ENCODE assay signal across 8 cellular contexts in the genomic region with DNA sequence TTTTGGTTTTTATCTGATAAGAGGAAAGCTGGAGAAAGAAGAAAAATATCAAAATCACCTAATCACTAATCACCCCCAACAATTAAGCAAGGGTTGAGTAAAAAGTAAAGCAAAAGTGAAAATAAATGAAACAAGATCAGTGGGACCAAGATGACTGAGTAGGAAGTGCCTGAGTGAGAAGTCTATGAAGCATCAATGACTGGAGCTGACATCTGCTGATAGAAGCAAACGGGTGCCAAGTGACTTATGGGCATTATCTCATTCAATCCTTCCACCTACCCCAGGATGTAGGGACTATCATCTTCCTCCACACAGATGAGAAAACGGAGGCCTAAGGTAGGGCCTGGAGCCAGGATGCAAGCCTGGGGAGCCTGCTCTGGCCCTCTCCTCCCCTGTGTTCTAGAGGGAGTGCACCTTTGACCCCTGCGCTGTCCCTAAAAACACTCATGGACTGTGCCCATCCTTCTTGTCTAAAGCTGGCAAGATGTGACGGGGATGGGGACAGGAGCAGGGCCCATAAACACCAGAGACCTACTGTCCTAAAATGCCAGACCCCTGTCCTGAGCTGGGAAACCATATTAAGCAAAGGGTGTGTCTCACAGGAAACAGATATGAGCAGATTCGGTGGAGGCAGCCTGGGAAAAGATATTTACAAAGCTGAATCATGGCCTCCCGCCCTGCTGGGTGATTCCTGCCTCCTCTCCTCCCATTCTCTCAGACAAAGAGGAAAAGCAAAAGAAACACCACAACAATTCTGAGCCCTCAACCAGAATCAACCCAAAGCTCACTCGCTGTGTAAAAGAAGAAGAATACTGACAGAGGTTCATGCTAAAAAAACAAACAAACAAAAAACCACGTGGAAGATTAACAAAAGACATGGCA.
A peak's percentile ranks its signal among the peaks of the same experiment; 100 is the strongest.
DNase-seq lines count a peak whose midpoint lies in the region; ATAC-seq, FAIRE-seq and TF ChIP-seq lines count a peak whose summit lies in the region.
"Had no signal": no experiment of that assay in that cellular context is flagged by ENCODE, and none has a peak within 500 bp of the region (broad histone marks: within the 10 kb centered on the region; RNA-seq: fewer than 3 reads in every experiment).

No MANE protein-coding gene starts in this region.

- peaks cover 3% of the 10 kb centered on the region for H3K9me1 ChIP-seq in K562 (ENCODE audit: control insufficient read depth, insufficient read depth, low read length)

- H2AFZ ChIP-seq in K562 (ENCODE audit: low read depth, low read length), result peak overlapping the region; percentile 81
- no peak overlapping the region for H2AFZ ChIP-seq in neural progenitor cell (replicated peaks)

- no peaks in the 10 kb centered on the region for H3F3A ChIP-seq in neural progenitor cell (ENCODE audit: low read depth)

- FAIRE-seq in GM19239 (lab: Jason Lieb, UNC), result peak; percentile 57
- FAIRE-seq in K562 (lab: Jason Lieb, UNC), result peak; percentile 86

- intact Hi-C loops in K562 (cut with micrococcal nuclease), result no loop called here
- intact Hi-C loops in lower lobe of right lung (cut with DNase I), result no loop called here

- CTCF ChIA-PET in K562 (lab: Yijun Ruan, JAX; ENCODE audit: low intra/inter-chr PET ratio), result no interaction called here

- POLR2A ChIA-PET in K562 (lab: Yijun Ruan, JAX), result interaction anchor here (0.6 to 0.7 kb wide), 2 partner anchors 56 to 143 kb away, joined by 3 read pairs; no protein-coding TSS in a partner anchor

- no peaks in the 10 kb centered on the region for H4K20me1 ChIP-seq in K562 (replicated peaks; ENCODE audit: control insufficient read depth, insufficient read depth, low read length)
- no peaks in the 10 kb centered on the region for H4K20me1 ChIP-seq in neural progenitor cell (ENCODE audit: low read depth)

- H3K27ac ChIP-seq in K562 (ENCODE audit: extremely low read depth, low read depth, low read length) (peak overlapping the region; percentile 70), neural progenitor cell (peak overlapping the region; percentile 25), lower lobe of right lung (no peak overlapping the region)

- in situ Hi-C loops in K562 (cut with MboI), result no loop called here

- no peak overlapping the region for H3K4me3 Mint-ChIP-seq in neural progenitor cell

- 6% methylated on average over 6 of the region's 8 CpGs for WGBS in K562 (ENCODE audit: insufficient coverage, low coverage, missing lambda C conversion rate)

- peak overlapping the region; percentile 5 to 31; a peak in 1 of 4 replicates for H3K9ac ChIP-seq in K562 (ENCODE audit: insufficient read depth in 1 of 2, low read depth in 2 of 2, low read length in 2 of 2)
- H3K9ac ChIP-seq in neural progenitor cell, result no peak overlapping the region

- no peak for TF ChIP-seq RAD21 in K562 (CRISPR knock-in tag; conservative IDR thresholded peaks at IDR 0.05 in 1 of 2, IDR thresholded peaks at IDR 0.05 in 1 of 2)

- H3K79me2 ChIP-seq in K562 (ENCODE audit: control insufficient read depth, insufficient read depth, low read length), result no peaks in the 10 kb centered on the region
- no peaks in the 10 kb centered on the region for H3K79me2 ChIP-seq in neural progenitor cell (ENCODE audit: low read depth)

- DNase-seq in GM19239 (ENCODE audit: insufficient read length, low spot score) (peak; percentile 5), M059J (ENCODE audit: low read depth) (peak; percentile 43), K562 (ENCODE audit: extremely low read depth in 1 of 4, low spot score in 3 of 4) (peak; percentile 10 to 62 (median 24)), neural progenitor cell (ENCODE audit: low spot score) (no peak), lower lobe of right lung (no peak), NCI-H510A treated with DMSO at 0.1 percent for 48 hours (lab: John Stamatoyannopoulos, UW) (no peak)
- DNase-seq: cerebellar nuclear complex had no signal

- H3K36me3 Mint-ChIP-seq in neural progenitor cell, result no peaks in the 10 kb centered on the region

- no peaks in the 10 kb centered on the region for H3K36me3 ChIP-seq in K562 (ENCODE audit: control insufficient read depth, insufficient read depth, low read length)
- no peaks in the 10 kb centered on the region for H3K36me3 ChIP-seq in neural progenitor cell
- H3K36me3 ChIP-seq in lower lobe of right lung, result no peaks in the 10 kb centered on the region

- H3K27me3 Mint-ChIP-seq in neural progenitor cell (ENCODE audit: insufficient read depth, low read depth), result peaks cover 4% of the 10 kb centered on the region

- H3K4me3 ChIP-seq in K562 (no peak overlapping the region), neural progenitor cell (no peak overlapping the region), lower lobe of right lung (no peak overlapping the region)

- ATAC-seq in K562 (peak; percentile 93), lower lobe of right lung (no peak), HG03039 (IDR thresholded peaks at IDR 0.05; ENCODE audit: unreplicated experiment) (no peak)

- no peak for TF ChIP-seq EP300 in K562 (IDR thresholded peaks at IDR 0.05; ENCODE audit: low read length)

- H3K4me2 ChIP-seq in K562 (ENCODE audit: insufficient read depth, low read length), result peak overlapping the region; percentile 65
- H3K4me2 ChIP-seq in neural progenitor cell, result peak overlapping the region; percentile 60

- H3K9me3 Mint-ChIP-seq in neural progenitor cell, result no peaks in the 10 kb centered on the region

- H3K9me3 ChIP-seq in K562 (replicated peaks; ENCODE audit: control insufficient read depth, insufficient read depth, low read depth, low read length) (no peaks in the 10 kb centered on the region), neural progenitor cell (ENCODE audit: low read depth) (no peaks in the 10 kb centered on the region), lower lobe of right lung (no peaks in the 10 kb centered on the region)

- TF ChIP-seq CTCF in K562 (IDR thresholded peaks at IDR 0.05 in 2 of 3, conservative IDR thresholded peaks at IDR 0.05 in 1 of 3; ENCODE audit: insufficient read depth in 2 of 3, low read depth in 1 of 3, low read length in 3 of 3), result no peak
- no peak for TF ChIP-seq CTCF in neural progenitor cell (IDR thresholded peaks at IDR 0.05)
- TF ChIP-seq CTCF in lower lobe of right lung (IDR thresholded peaks at IDR 0.05), result no peak

- BruUV-seq in K562 (replicated peaks; lab: Mats Ljungman, UMichigan), result no TSS peak

- no peak overlapping the region for H3K27ac Mint-ChIP-seq in neural progenitor cell

- TF ChIP-seq POLR2A in K562 (conservative IDR thresholded peaks at IDR 0.05), result no peak

- no peaks in the 10 kb centered on the region for H3K27me3 ChIP-seq in K562 (ENCODE audit: control insufficient read depth in 2 of 2, insufficient read depth in 2 of 2, low read length in 2 of 2)
- H3K27me3 ChIP-seq in neural progenitor cell, result no peaks in the 10 kb centered on the region
- H3K27me3 ChIP-seq in lower lobe of right lung (ENCODE audit: low read depth), result no peaks in the 10 kb centered on the region

- peaks cover 21% of the 10 kb centered on the region for H3K4me1 Mint-ChIP-seq in neural progenitor cell

- H3K4me1 ChIP-seq in K562 (replicated peaks in 1 of 2; ENCODE audit: control insufficient read depth in 2 of 2, insufficient read depth in 2 of 2, low read length in 2 of 2) (peaks cover 0 to 19% of the 10 kb centered on the region in 2 experiments; a peak in 3 of 5 replicates), neural progenitor cell (peaks cover 26% of the 10 kb centered on the region), lower lobe of right lung (no peaks in the 10 kb centered on the region)

TF ChIP-seq in K562, 482 proteins besides CTCF, POLR2A, EP300 and RAD21 (continues in another document):
- TF ChIP-seq NFXL1 (CRISPR knock-in tag; IDR thresholded peaks at IDR 0.05) (no peak), JUNB (CRISPR knock-in tag; conservative IDR thresholded peaks at IDR 0.05) (no peak), ZNF57 (CRISPR knock-in tag; IDR thresholded peaks at IDR 0.05) (no peak), SMAD4 (CRISPR knock-in tag; conservative IDR thresholded peaks at IDR 0.05) (no peak), KHSRP (IDR thresholded peaks at IDR 0.05) (no peak), SOX6 (IDR thresholded peaks at IDR 0.05) (no peak), SRSF9 (IDR thresholded peaks at IDR 0.05; ENCODE audit: borderline replicate concordance, low read depth, low read length) (no peak), ZNF431 (CRISPR knock-in tag; IDR thresholded peaks at IDR 0.05) (no peak), ETV5 (CRISPR knock-in tag; IDR thresholded peaks at IDR 0.05; ENCODE audit: low read depth) (peak; percentile 31; the same call in 1 of the 2 replicates), ZNF174 (CRISPR knock-in tag; IDR thresholded peaks at IDR 0.05) (no peak), STAT5A (IDR thresholded peaks at IDR 0.05; ENCODE audit: borderline replicate concordance, low read length) (no peak), MXI1 (IDR thresholded peaks at IDR 0.05; ENCODE audit: low read depth, low read length) (no peak), ZNF311 (CRISPR knock-in tag; IDR thresholded peaks at IDR 0.05) (no peak)
- TF ChIP-seq, protein P1, sequence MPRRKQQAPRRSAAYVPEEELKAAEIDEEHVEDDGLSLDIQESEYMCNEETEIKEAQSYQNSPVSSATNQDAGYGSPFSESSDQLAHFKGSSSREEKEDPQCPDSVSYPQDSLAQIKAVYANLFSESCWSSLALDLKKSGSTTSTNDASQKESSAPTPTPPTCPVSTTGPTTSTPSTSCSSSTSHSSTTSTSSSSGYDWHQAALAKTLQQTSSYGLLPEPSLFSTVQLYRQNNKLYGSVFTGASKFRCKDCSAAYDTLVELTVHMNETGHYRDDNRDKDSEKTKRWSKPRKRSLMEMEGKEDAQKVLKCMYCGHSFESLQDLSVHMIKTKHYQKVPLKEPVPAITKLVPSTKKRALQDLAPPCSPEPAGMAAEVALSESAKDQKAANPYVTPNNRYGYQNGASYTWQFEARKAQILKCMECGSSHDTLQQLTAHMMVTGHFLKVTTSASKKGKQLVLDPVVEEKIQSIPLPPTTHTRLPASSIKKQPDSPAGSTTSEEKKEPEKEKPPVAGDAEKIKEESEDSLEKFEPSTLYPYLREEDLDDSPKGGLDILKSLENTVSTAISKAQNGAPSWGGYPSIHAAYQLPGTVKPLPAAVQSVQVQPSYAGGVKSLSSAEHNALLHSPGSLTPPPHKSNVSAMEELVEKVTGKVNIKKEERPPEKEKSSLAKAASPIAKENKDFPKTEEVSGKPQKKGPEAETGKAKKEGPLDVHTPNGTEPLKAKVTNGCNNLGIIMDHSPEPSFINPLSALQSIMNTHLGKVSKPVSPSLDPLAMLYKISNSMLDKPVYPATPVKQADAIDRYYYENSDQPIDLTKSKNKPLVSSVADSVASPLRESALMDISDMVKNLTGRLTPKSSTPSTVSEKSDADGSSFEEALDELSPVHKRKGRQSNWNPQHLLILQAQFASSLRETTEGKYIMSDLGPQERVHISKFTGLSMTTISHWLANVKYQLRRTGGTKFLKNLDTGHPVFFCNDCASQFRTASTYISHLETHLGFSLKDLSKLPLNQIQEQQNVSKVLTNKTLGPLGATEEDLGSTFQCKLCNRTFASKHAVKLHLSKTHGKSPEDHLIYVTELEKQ (CRISPR knock-in tag; IDR thresholded peaks at IDR 0.05), result no peak

Comparison
In these comparisons a context has a peak if more than half of its experiments do, and no peak if none do; other contexts are left out.
1. DNase-seq: peak in GM19239 (single experiment), M059J (single experiment) and K562 (4 of 4); none in neural progenitor cell (single experiment), lower lobe of right lung (single experiment) and NCI-H510A treated with DMSO at 0.1 percent for 48 hours (single experiment).